16 cellular contexts compared by ENCODE assay signal in the genomic region with DNA sequence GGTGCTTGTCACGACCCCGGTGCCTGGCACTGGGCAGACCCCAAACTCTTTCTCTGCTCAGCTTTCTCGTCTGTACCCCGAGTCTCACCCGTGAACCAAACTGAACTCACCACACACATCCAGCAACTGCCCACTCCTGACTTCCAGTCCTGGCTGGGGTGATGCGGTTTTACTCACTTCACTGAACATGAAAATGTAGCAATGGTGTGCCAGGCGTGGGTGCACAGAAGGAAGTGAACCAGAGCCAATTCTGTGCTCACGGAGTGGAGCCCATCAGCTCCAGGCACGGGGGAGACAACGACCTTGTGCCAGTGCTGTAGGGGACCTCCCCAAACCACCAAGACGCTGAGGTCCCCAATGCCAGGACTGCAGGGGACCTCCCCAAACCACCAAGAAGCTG.
"Had no signal": no experiment of that assay in that cellular context is flagged by ENCODE, and none has a peak within 500 bp of the region (broad histone marks: within the 10 kb centered on the region; RNA-seq: fewer than 3 reads in every experiment).

No MANE protein-coding gene starts in this region.

- H3K4me1 ChIP-seq: adrenal gland had no signal

- H3K4me3 Mint-ChIP-seq: activated CD4-positive, alpha-beta memory T cell treated with anti-CD3 and anti-CD28 coated beads for 36 hours; activated naive CD4-positive, alpha-beta T cell treated with anti-CD3 and anti-CD28 coated beads, Interleukin-2, amount 50 U/mL, for 24 hours; activated T-cell treated with anti-CD3 and anti-CD28 coated beads, Interleukin-2, amount 50 U/mL, for 4 hours; nephron; T-cell had no signal

- H3K9me3 Mint-ChIP-seq: activated CD4-positive, alpha-beta memory T cell treated with anti-CD3 and anti-CD28 coated beads for 36 hours; activated naive CD4-positive, alpha-beta T cell treated with anti-CD3 and anti-CD28 coated beads, Interleukin-2, amount 50 U/mL, for 24 hours; activated T-cell treated with anti-CD3 and anti-CD28 coated beads, Interleukin-2, amount 50 U/mL, for 4 hours; nephron; T-cell had no signal

- H3K9me3 ChIP-seq: adrenal gland, SK-N-SH, tibial artery had no signal

- H3K4me1 Mint-ChIP-seq: activated naive CD4-positive, alpha-beta T cell treated with anti-CD3 and anti-CD28 coated beads, Interleukin-2, amount 50 U/mL, for 24 hours; T-cell had no signal

- DNase-seq: activated CD4-positive, alpha-beta memory T cell treated with anti-CD3 and anti-CD28 coated beads for 36 hours; activated effector memory CD4-positive, alpha-beta T cell treated with Interleukin-2 at 50 U/mL for 16 hours; activated T-cell treated with anti-CD3 and anti-CD28 coated beads, Interleukin-2, amount 50 U/mL, for 4 hours; stimulated activated CD4-positive, alpha-beta T cell treated with anti-CD3 and anti-CD28 coated beads, Interleukin-2, amount 100 ng/mL, for 24 hours; T-cell; T-helper 9 cell; tibial artery; WERI-Rb-1 had no signal

- H3K4me2 ChIP-seq: SK-N-SH had no signal

- H3K27me3 ChIP-seq: adrenal gland had no signal

- H3K36me3 ChIP-seq: adrenal gland, gastroesophageal sphincter, tibial artery, WERI-Rb-1 had no signal

- H3K27ac ChIP-seq: adrenal gland, gastroesophageal sphincter, tibial artery, WERI-Rb-1 had no signal

- H3K9ac ChIP-seq: SK-N-SH had no signal

- FAIRE-seq: colon, endometrium, keratinocyte had no signal

- H3K4me3 ChIP-seq: adrenal gland, gastroesophageal sphincter, tibial artery had no signal

- ATAC-seq: activated T-cell treated with anti-CD3 and anti-CD28 coated beads, Interleukin-2, amount 50 U/mL, for 4 hours; gastroesophageal sphincter; T-cell had no signal

- H3K27ac Mint-ChIP-seq: activated CD4-positive, alpha-beta memory T cell treated with anti-CD3 and anti-CD28 coated beads for 36 hours; activated naive CD4-positive, alpha-beta T cell treated with anti-CD3 and anti-CD28 coated beads, Interleukin-2, amount 50 U/mL, for 24 hours; nephron; T-cell had no signal

- H3K36me3 Mint-ChIP-seq: activated CD4-positive, alpha-beta memory T cell treated with anti-CD3 and anti-CD28 coated beads for 36 hours; activated naive CD4-positive, alpha-beta T cell treated with anti-CD3 and anti-CD28 coated beads, Interleukin-2, amount 50 U/mL, for 24 hours; T-cell had no signal
